1 cellular context compared by ENCODE assay signal in genomic region chr7:27163776-27164380, GRCh38.
TF ChIP-seq lines count a peak whose summit lies in the region.

No MANE protein-coding gene starts in this region.

TF ChIP-seq in GM12878, 131 proteins besides CTCF, POLR2A, EP300 and RAD21:
- TF ChIP-seq E4F1 (IDR thresholded peaks at IDR 0.05; ENCODE audit: borderline replicate concordance, partially characterized antibody), result no peak
- 0 out of 2 replicates have a peak, but pooled peaks have one; percentile 52 for TF ChIP-seq EZH2 (IDR thresholded peaks at IDR 0.05; ENCODE audit: borderline replicate concordance, control insufficient read depth, low read depth, low read length)
